Comparison of ENCODE assay signal across 10 cellular contexts in the genomic region with DNA sequence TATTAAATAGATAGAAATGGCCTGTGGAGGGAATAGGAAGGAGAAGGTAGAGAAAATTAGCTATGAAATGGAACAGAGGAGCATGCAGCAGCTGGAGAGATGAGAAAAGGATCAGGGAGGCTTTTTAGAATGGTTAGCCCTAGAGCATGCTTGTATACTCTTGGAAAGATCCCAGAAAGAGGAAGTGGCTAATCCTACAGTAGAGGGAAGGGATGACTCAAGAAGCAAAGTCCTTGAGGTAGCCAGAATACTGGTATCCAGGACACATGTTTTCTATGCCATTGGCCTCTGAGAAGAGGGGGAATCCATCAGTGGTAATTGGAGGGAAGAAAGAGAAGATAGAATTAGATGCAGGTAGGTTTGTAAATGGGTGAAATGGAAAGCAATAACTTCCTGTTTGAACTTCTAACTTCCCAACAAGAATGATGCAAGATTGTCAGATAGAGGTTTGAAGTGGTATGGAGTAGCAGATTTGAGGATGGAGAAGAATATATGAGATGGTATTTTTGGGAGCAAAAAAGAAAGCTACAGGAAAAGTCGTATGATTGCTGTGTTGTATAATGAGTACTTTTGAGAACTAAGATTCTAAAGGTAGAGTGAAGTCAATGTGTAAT. TPM values are rescaled to one million over a fixed set of nuclear protein-coding genes. Genes with fewer than 3 reads are reported as not detected.
DNase-seq lines count a peak whose midpoint lies in the region; ATAC-seq, FAIRE-seq and TF ChIP-seq lines count a peak whose summit lies in the region.
"Had no signal": no experiment of that assay in that cellular context is flagged by ENCODE, and none has a peak within 500 bp of the region (broad histone marks: within the 10 kb centered on the region; RNA-seq: fewer than 3 reads in every experiment).

No MANE protein-coding gene starts in this region.

- no peak for DNase-seq in SK-N-SH
- DNase-seq in PC-9: no peak
- peak; percentile 56 for DNase-seq in bronchial epithelial cell (ENCODE audit: low read depth)
- DNase-seq in small intestine: peak; percentile 29
- DNase-seq in mucosa of gallbladder (ENCODE audit: low spot score): no peak
- DNase-seq in activated CD4-positive, alpha-beta T cell treated with anti-CD3 and anti-CD28 coated beads, Interleukin-2, amount 10 ng/mL, durations not matched to agents 24 days and 14 days: no peak
- DNase-seq: activated T-cell treated with anti-CD3 and anti-CD28 coated beads, Interleukin-2, amount 50 U/mL, for 1 hour; islet precursor cell had no signal

- H3K9me3 Mint-ChIP-seq in activated CD4-positive, alpha-beta T cell treated with anti-CD3 and anti-CD28 coated beads, Interleukin-2, amount 10 ng/mL, durations not matched to agents 24 days and 14 days: no peaks in the 10 kb centered on the region

- no peak overlapping the region for H3K4me3 ChIP-seq in SK-N-SH (ENCODE audit: low read depth in 2 of 2, low read length in 1 of 2)
- H3K4me3 ChIP-seq in PC-9: no peak overlapping the region
- H3K4me3 ChIP-seq in bronchial epithelial cell (ENCODE audit: low read depth, low read length): no peak overlapping the region
- no peak overlapping the region for H3K4me3 ChIP-seq in small intestine (ENCODE audit: low read depth in 1 of 2, low read length in 2 of 2)

- H2AFZ ChIP-seq in SK-N-SH (ENCODE audit: low read depth) (no peak overlapping the region), PC-9 (peak overlapping the region; percentile 15; the same call in 1 of the 2 replicates)

- H3K9me3 ChIP-seq in SK-N-SH: no peaks in the 10 kb centered on the region
- H3K9me3 ChIP-seq in PC-9 (ENCODE audit: insufficient read depth, low read depth): no peaks in the 10 kb centered on the region
- H3K9me3 ChIP-seq in small intestine (ENCODE audit: control insufficient read depth, low read depth): no peaks in the 10 kb centered on the region

- intact Hi-C loops in PC-9 (cut with micrococcal nuclease; ENCODE audit: unreplicated experiment): no loop called here
- intact Hi-C loops in activated CD4-positive, alpha-beta T cell treated with anti-CD3 and anti-CD28 coated beads, Interleukin-2, amount 10 ng/mL, durations not matched to agents 24 days and 14 days (cut with micrococcal nuclease): no loop called here

- H3F3A ChIP-seq in SK-N-SH (replicated peaks; ENCODE audit: insufficient read depth): no peaks in the 10 kb centered on the region
- H3F3A ChIP-seq in PC-9 (ENCODE audit: insufficient read depth, low read depth): no peaks in the 10 kb centered on the region

- no peak for FAIRE-seq in bronchial epithelial cell (lab: Jason Lieb, UNC)
- FAIRE-seq in small intestine (lab: Jason Lieb, UNC): no peak

- H3K36me3 Mint-ChIP-seq in activated CD4-positive, alpha-beta T cell treated with anti-CD3 and anti-CD28 coated beads, Interleukin-2, amount 10 ng/mL, durations not matched to agents 24 days and 14 days (ENCODE audit: low read depth): no peaks in the 10 kb centered on the region

- peaks cover 0 to 2% of the 10 kb centered on the region in 2 experiments; a peak in 1 of 4 replicates for H3K4me1 ChIP-seq in SK-N-SH (ENCODE audit: control insufficient read depth in 1 of 2, insufficient read depth in 2 of 2, low read depth in 1 of 2, low read length in 1 of 2)
- no peaks in the 10 kb centered on the region for H3K4me1 ChIP-seq in PC-9 (replicated peaks; ENCODE audit: insufficient read depth)
- no peaks in the 10 kb centered on the region for H3K4me1 ChIP-seq in small intestine (ENCODE audit: control insufficient read depth in 2 of 2, insufficient read depth in 1 of 2, low read depth in 1 of 2, low read length in 1 of 2)

- H3K36me3 ChIP-seq in SK-N-SH (replicated peaks in 1 of 2; ENCODE audit: control insufficient read depth in 1 of 2, insufficient read depth in 2 of 2, low read length in 1 of 2) (no peaks in the 10 kb centered on the region), PC-9 (ENCODE audit: low read depth) (no peaks in the 10 kb centered on the region), bronchial epithelial cell (ENCODE audit: control insufficient read depth, insufficient read depth, low read length) (no peaks in the 10 kb centered on the region), small intestine (ENCODE audit: control insufficient read depth in 2 of 2, insufficient read depth in 2 of 2, low read length in 2 of 2) (no peaks in the 10 kb centered on the region)

- no peaks in the 10 kb centered on the region for H3K4me1 Mint-ChIP-seq in activated CD4-positive, alpha-beta T cell treated with anti-CD3 and anti-CD28 coated beads, Interleukin-2, amount 10 ng/mL, durations not matched to agents 24 days and 14 days

- H3K9me2 ChIP-seq in SK-N-SH: no peaks in the 10 kb centered on the region
- no peaks in the 10 kb centered on the region; the same call in 1 of the 2 replicates for H3K9me2 ChIP-seq in PC-9 (ENCODE audit: insufficient read depth)

- no peak overlapping the region for H3K4me3 Mint-ChIP-seq in activated CD4-positive, alpha-beta T cell treated with anti-CD3 and anti-CD28 coated beads, Interleukin-2, amount 10 ng/mL, durations not matched to agents 24 days and 14 days

- CTCF ChIA-PET in SK-N-SH (lab: Yijun Ruan, JAX) (no interaction called here), PC-9 (lab: Charles Lee) (no interaction called here)

- H3K79me2 ChIP-seq in SK-N-SH (ENCODE audit: insufficient read depth) (no peaks in the 10 kb centered on the region), PC-9 (ENCODE audit: low read depth) (no peaks in the 10 kb centered on the region)

- 80% methylated on average over 1 of the region's 1 CpG for WGBS in SK-N-SH (ENCODE audit: low lambda C conversion rate)
- 63 to 77% (median 65%) methylated on average over 1 of the region's 1 CpG for WGBS in small intestine, 3 donors

- POLR2A ChIA-PET in SK-N-SH (lab: Yijun Ruan, JAX) (no interaction called here), PC-9 (lab: Charles Lee; ENCODE audit: unreplicated experiment) (interaction anchor here (0.6 kb wide), 1 partner anchor 346 kb away, joined by 3 read pairs; no protein-coding TSS in a partner anchor)

- no peak overlapping the region for H3K27ac Mint-ChIP-seq in activated CD4-positive, alpha-beta T cell treated with anti-CD3 and anti-CD28 coated beads, Interleukin-2, amount 10 ng/mL, durations not matched to agents 24 days and 14 days

- no peaks in the 10 kb centered on the region for H4K20me1 ChIP-seq in SK-N-SH (ENCODE audit: insufficient read depth)
- H4K20me1 ChIP-seq in PC-9 (ENCODE audit: insufficient read depth): no peaks in the 10 kb centered on the region

- no peak overlapping the region for H3K27ac ChIP-seq in SK-N-SH (ENCODE audit: low read depth in 2 of 2, low read length in 1 of 2)
- H3K27ac ChIP-seq in PC-9: no peak overlapping the region
- no peak overlapping the region for H3K27ac ChIP-seq in small intestine (ENCODE audit: low read depth in 1 of 2, low read length in 1 of 2)

- H3K4me2 ChIP-seq in SK-N-SH (no peak overlapping the region), PC-9 (no peak overlapping the region)

- ATAC-seq in SK-N-SH treated with all-trans-retinoic acid at 6 μM for 48 hours (peak; percentile 41; the same call in 2 of the 3 replicates), GM18520 (IDR thresholded peaks at IDR 0.05; ENCODE audit: unreplicated experiment) (no peak)

- H3K27me3 Mint-ChIP-seq in activated CD4-positive, alpha-beta T cell treated with anti-CD3 and anti-CD28 coated beads, Interleukin-2, amount 10 ng/mL, durations not matched to agents 24 days and 14 days: peaks cover 15% of the 10 kb centered on the region

- H3K9ac ChIP-seq in SK-N-SH: no peak overlapping the region

- no peak for TF ChIP-seq RAD21 in SK-N-SH (IDR thresholded peaks at IDR 0.05; ENCODE audit: low read length)

- no TSS peak for BruUV-seq in PC-9 (replicated peaks; lab: Mats Ljungman, UMichigan)

- TF ChIP-seq CTCF in SK-N-SH (IDR thresholded peaks at IDR 0.05) (no peak), PC-9 (conservative IDR thresholded peaks at IDR 0.05) (no peak), bronchial epithelial cell (IDR thresholded peaks at IDR 0.05; ENCODE audit: insufficient read depth, low read length, severe bottlenecking) (no peak)

- H3K27me3 ChIP-seq in SK-N-SH (ENCODE audit: insufficient read depth): no peaks in the 10 kb centered on the region
- H3K27me3 ChIP-seq in PC-9 (ENCODE audit: insufficient read depth, low read depth): no peaks in the 10 kb centered on the region
- no peaks in the 10 kb centered on the region for H3K27me3 ChIP-seq in bronchial epithelial cell (ENCODE audit: control insufficient read depth, insufficient read depth, low read length)
- H3K27me3 ChIP-seq in small intestine (ENCODE audit: control insufficient read depth in 2 of 2, insufficient read depth in 2 of 2, low read length in 2 of 2): no peaks in the 10 kb centered on the region

- TF ChIP-seq EP300 in SK-N-SH (IDR thresholded peaks at IDR 0.05; ENCODE audit: borderline replicate concordance in 1 of 2, low read depth in 1 of 2, low read length in 1 of 2): no peak

TF ChIP-seq in SK-N-SH treated with all-trans-retinoic acid at 6 μM for 48 hours, 23 proteins besides CTCF, POLR2A, EP300 and RAD21 (continues in another document):
- TF ChIP-seq ZFP30 (CRISPR knock-in tag; IDR thresholded peaks at IDR 0.05) (no peak), RARB (CRISPR knock-in tag; IDR thresholded peaks at IDR 0.05) (no peak)

TF ChIP-seq in SK-N-SH, 30 proteins besides CTCF, POLR2A, EP300 and RAD21:
- no peak for TF ChIP-seq MEF2A (IDR thresholded peaks at IDR 0.05; ENCODE audit: borderline replicate concordance, low read depth)
- TF ChIP-seq, protein P1, sequence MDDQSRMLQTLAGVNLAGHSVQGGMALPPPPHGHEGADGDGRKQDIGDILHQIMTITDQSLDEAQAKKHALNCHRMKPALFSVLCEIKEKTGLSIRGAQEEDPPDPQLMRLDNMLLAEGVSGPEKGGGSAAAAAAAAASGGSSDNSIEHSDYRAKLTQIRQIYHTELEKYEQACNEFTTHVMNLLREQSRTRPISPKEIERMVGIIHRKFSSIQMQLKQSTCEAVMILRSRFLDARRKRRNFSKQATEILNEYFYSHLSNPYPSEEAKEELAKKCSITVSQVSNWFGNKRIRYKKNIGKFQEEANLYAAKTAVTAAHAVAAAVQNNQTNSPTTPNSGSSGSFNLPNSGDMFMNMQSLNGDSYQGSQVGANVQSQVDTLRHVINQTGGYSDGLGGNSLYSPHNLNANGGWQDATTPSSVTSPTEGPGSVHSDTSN (IDR thresholded peaks at IDR 0.05): no peak
- TF ChIP-seq RFX5 (IDR thresholded peaks at IDR 0.05; ENCODE audit: low read length): no peak
- TF ChIP-seq, protein P2, sequence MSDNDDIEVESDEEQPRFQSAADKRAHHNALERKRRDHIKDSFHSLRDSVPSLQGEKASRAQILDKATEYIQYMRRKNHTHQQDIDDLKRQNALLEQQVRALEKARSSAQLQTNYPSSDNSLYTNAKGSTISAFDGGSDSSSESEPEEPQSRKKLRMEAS (IDR thresholded peaks at IDR 0.05; ENCODE audit: low read depth): no peak

RNA-seq across cellular contexts. Expression of a gene that starts 17.1 kb away (rescaled TPM):
- polyA plus RNA-seq in SK-N-SH (2012; rRNA removed) (2.7 and 3.3 TPM in 2 replicates), small intestine (1 to 10 TPM in 2 of 3 donors, under 1 TPM in 1; 0.87 to 1.6 (median 1.4) TPM)
- 2.6 and 3.0 TPM in 2 replicates for polyA plus RNA-seq in SK-N-SH (2012; cell fraction: cytosol; rRNA removed)
- polyA plus RNA-seq in SK-N-SH (2012; cell fraction: nucleus; rRNA removed): 2.7 and 4.6 TPM in 2 replicates
- total RNA-seq in PC-9 (2021) (2.6 and 3.5 TPM in 2 replicates), bronchial epithelial cell (5.3 and 11.8 TPM in 2 replicates), mucosa of gallbladder (6.3 TPM)
- 1.1 and 1.5 TPM in 2 replicates for total RNA-seq in activated CD4-positive, alpha-beta T cell treated with anti-CD3 and anti-CD28 coated beads, Interleukin-2, amount 10 ng/mL, durations not matched to agents 24 days and 14 days

Comparison
In these comparisons a context has a peak if more than half of its experiments do, and no peak if none do; other contexts are left out.
1. DNase-seq: peak in bronchial epithelial cell (single experiment) and small intestine (single experiment); none in SK-N-SH (single experiment), PC-9 (0 of 2), mucosa of gallbladder (single experiment) and activated CD4-positive, alpha-beta T cell treated with anti-CD3 and anti-CD28 coated beads, Interleukin-2, amount 10 ng/mL, durations not matched to agents 24 days and 14 days (single experiment).